ENCODE assay signal across 18 cellular contexts in the genomic region with DNA sequence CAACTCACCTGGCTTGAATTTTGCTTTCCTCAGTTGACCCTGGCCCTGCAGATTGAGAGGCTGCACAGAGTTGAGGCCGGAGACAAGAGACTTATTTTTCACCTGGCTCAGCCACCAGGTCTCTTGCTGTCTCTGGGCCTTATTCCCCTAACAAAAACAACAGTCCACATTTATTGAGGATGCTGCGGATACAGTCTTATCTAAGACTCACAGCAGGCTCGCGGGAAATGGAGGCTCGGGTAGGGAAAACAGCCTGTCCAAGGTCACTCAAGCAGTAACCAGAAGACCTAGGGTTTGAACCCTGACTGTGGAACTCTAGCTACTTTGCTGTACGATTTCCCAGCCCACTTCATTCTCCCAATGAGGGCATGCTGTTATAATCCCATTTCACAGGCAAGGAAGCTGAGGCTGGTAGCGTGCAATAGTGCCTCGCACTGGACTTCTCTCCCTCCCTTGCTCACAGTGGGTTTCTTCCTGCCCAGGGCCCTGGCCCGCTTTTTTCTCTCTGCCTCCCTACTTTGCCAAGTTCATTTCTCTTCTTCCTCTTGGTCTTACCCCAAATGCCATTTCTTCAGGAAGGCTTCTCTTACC. TPM values are rescaled to one million over a fixed set of nuclear protein-coding genes. Genes with fewer than 3 reads are reported as not detected.
DNase-seq lines count a peak whose midpoint lies in the region; ATAC-seq and TF ChIP-seq lines count a peak whose summit lies in the region.
"Had no signal": no experiment of that assay in that cellular context is flagged by ENCODE, and none has a peak within 500 bp of the region (broad histone marks: within the 10 kb centered on the region; RNA-seq: fewer than 3 reads in every experiment).

No MANE protein-coding gene starts in this region.

- H3K27ac Mint-ChIP-seq in natural killer cell treated with Interleukin-12 subunit alpha and Interleukin-12 subunit beta and Interleukin-15 and Interleukin-18, amount 100 ng/mL, for 72 hours: peak overlapping the region; percentile 20 to 79
- no peak overlapping the region for H3K27ac Mint-ChIP-seq in natural killer cell
- peak overlapping the region; percentile 39 for H3K27ac Mint-ChIP-seq in T-helper 17 cell
- H3K27ac Mint-ChIP-seq in nephron progenitor cell: peak overlapping the region; percentile 77

- DNase-seq in natural killer cell treated with Interleukin-12 subunit alpha and Interleukin-12 subunit beta and Interleukin-15 and Interleukin-18, amount 100 ng/mL, for 72 hours (ENCODE audit: low spot score): no peak
- DNase-seq in natural killer cell (no peak), T-helper 17 cell (no peak), nephron progenitor cell (no peak), posterior cingulate gyrus (no peak)
- no peak for DNase-seq in activated effector memory CD4-positive, alpha-beta T cell treated with anti-CD3 and anti-CD28 coated beads, Interleukin-2, amount 50 U/mL, for 16 hours
- DNase-seq: CD4-positive, alpha-beta memory T cell; DMS79; GM23248; HCEC 1CT; NCI-H1436 treated with DMSO at 0.1 percent for 48 hours; NCI-H2029 treated with DMSO at 0.1 percent for 48 hours; NCI-H2171 treated with DMSO at 0.1 percent for 48 hours; NCI-H446 treated with DMSO at 0.1 percent for 48 hours; NCI-H748 treated with DMSO at 0.1 percent for 48 hours; PC-9 had no signal

- H3K9me3 Mint-ChIP-seq in natural killer cell treated with Interleukin-12 subunit alpha and Interleukin-12 subunit beta and Interleukin-15 and Interleukin-18, amount 100 ng/mL, for 72 hours: no peaks in the 10 kb centered on the region
- H3K9me3 Mint-ChIP-seq in natural killer cell (no peaks in the 10 kb centered on the region), nephron progenitor cell (peaks cover 5% of the 10 kb centered on the region)

- ATAC-seq in natural killer cell treated with Interleukin-12 subunit alpha and Interleukin-12 subunit beta and Interleukin-15 and Interleukin-18, amount 100 ng/mL, for 72 hours: no peak
- ATAC-seq in natural killer cell (no peak), T-helper 17 cell (no peak), GM21515 (IDR thresholded peaks at IDR 0.05; ENCODE audit: unreplicated experiment) (no peak)

- no peaks in the 10 kb centered on the region for H3K36me3 Mint-ChIP-seq in natural killer cell treated with Interleukin-12 subunit alpha and Interleukin-12 subunit beta and Interleukin-15 and Interleukin-18, amount 100 ng/mL, for 72 hours
- H3K36me3 Mint-ChIP-seq in natural killer cell (no peaks in the 10 kb centered on the region), T-helper 17 cell (ENCODE audit: low read depth) (peaks cover 2% of the 10 kb centered on the region), nephron progenitor cell (ENCODE audit: low read depth) (no peaks in the 10 kb centered on the region)
- H3K36me3 Mint-ChIP-seq: CD4-positive, alpha-beta memory T cell had no signal

- H3K4me3 Mint-ChIP-seq in natural killer cell treated with Interleukin-12 subunit alpha and Interleukin-12 subunit beta and Interleukin-15 and Interleukin-18, amount 100 ng/mL, for 72 hours: no peak overlapping the region
- H3K4me3 Mint-ChIP-seq in natural killer cell: no peak overlapping the region
- no peak overlapping the region for H3K4me3 Mint-ChIP-seq in T-helper 17 cell
- no peak overlapping the region for H3K4me3 Mint-ChIP-seq in nephron progenitor cell

- no peaks in the 10 kb centered on the region for H3K9me3 ChIP-seq in T-helper 17 cell (ENCODE audit: control insufficient read depth, low read length, poor library complexity, severe bottlenecking)
- H3K9me3 ChIP-seq: SJSA1 had no signal

- TF ChIP-seq CTCF in natural killer cell (IDR thresholded peaks at IDR 0.05): no peak
- TF ChIP-seq CTCF in nephron progenitor cell (IDR thresholded peaks at IDR 0.05): no peak

- no peaks in the 10 kb centered on the region for H3K27me3 Mint-ChIP-seq in natural killer cell treated with Interleukin-12 subunit alpha and Interleukin-12 subunit beta and Interleukin-15 and Interleukin-18, amount 100 ng/mL, for 72 hours
- H3K27me3 Mint-ChIP-seq in natural killer cell (ENCODE audit: low read depth in 2 of 2) (no peaks in the 10 kb centered on the region), T-helper 17 cell (no peaks in the 10 kb centered on the region), nephron progenitor cell (ENCODE audit: low read depth, poor library complexity) (peaks cover 14% of the 10 kb centered on the region)

- intact Hi-C loops in natural killer cell (cut with micrococcal nuclease) (no loop called here), posterior cingulate gyrus (cut with DNase I) (no loop called here)

- H3K4me1 Mint-ChIP-seq in natural killer cell treated with Interleukin-12 subunit alpha and Interleukin-12 subunit beta and Interleukin-15 and Interleukin-18, amount 100 ng/mL, for 72 hours (ENCODE audit: low read depth in 2 of 2): peaks cover 41 to 47% of the 10 kb centered on the region in 2 donors
- peaks cover 46 to 47% of the 10 kb centered on the region in 2 donors for H3K4me1 Mint-ChIP-seq in natural killer cell
- peaks cover 34% of the 10 kb centered on the region for H3K4me1 Mint-ChIP-seq in T-helper 17 cell
- H3K4me1 Mint-ChIP-seq in nephron progenitor cell: peaks cover 48% of the 10 kb centered on the region

RNA-seq across cellular contexts. Expression of a gene that starts 57.7 kb away (rescaled TPM):
- total RNA-seq in natural killer cell treated with Interleukin-12 subunit alpha and Interleukin-12 subunit beta and Interleukin-15 and Interleukin-18, amount 100 ng/mL, for 72 hours: 10 to 100 TPM; 18.3 to 29.2 TPM
- total RNA-seq in natural killer cell (100 to 1,000 TPM; 217 to 392 (median 264) TPM), T-helper 17 cell (100 to 1,000 TPM; 176 to 257 TPM)

Comparison
In these comparisons a context has a peak if more than half of its experiments do, and no peak if none do; other contexts are left out.
1. H3K27ac Mint-ChIP-seq: peak in natural killer cell treated with Interleukin-12 subunit alpha and Interleukin-12 subunit beta and Interleukin-15 and Interleukin-18, amount 100 ng/mL, for 72 hours (2 of 2), T-helper 17 cell (single experiment) and nephron progenitor cell (single experiment); none in natural killer cell (0 of 2).
2. RNA of a gene that starts 57.7 kb away (total RNA-seq): 217 to 392 TPM in natural killer cell and 176 to 257 TPM in T-helper 17 cell; 18.3 to 29.2 TPM in natural killer cell treated with Interleukin-12 subunit alpha and Interleukin-12 subunit beta and Interleukin-15 and Interleukin-18, amount 100 ng/mL, for 72 hours; every median in the first group is over 4 times any median in the second.